Comparison of ENCODE assay signal across 17 cellular contexts in genomic region chr2:221125691-221126090, GRCh38.
DNase-seq lines count a peak whose midpoint lies in the region; ATAC-seq and TF ChIP-seq lines count a peak whose summit lies in the region.
"Had no signal": no experiment of that assay in that cellular context is flagged by ENCODE, and none has a peak within 500 bp of the region (broad histone marks: within the 10 kb centered on the region; RNA-seq: fewer than 3 reads in every experiment).

No MANE protein-coding gene starts in this region.

- no peak overlapping the region for H3K4ac ChIP-seq in IMR-90 (ENCODE audit: low read depth, low read length)

- H3K56ac ChIP-seq in IMR-90 (ENCODE audit: extremely low read depth, insufficient read depth, low read length) = no peak overlapping the region

- POLR2A ChIA-PET in IMR-90 (lab: Charles Lee; ENCODE audit: unreplicated experiment) (no interaction called here), GM10248 (lab: Yijun Ruan, JAX) (no interaction called here)

- dilution Hi-C loops in IMR-90 (cut with HindIII; ENCODE audit: low sequenced_read_pairs, unreplicated experiment) = no loop called here
- dilution Hi-C loops in mammary epithelial cell (cut with HindIII; ENCODE audit: low sequenced_read_pairs) = no loop called here

- H3K4me3 ChIP-seq in IMR-90 (ENCODE audit: insufficient read depth, low read depth, low read length) (no peak overlapping the region), mammary epithelial cell (replicated peaks in 1 of 3; ENCODE audit: insufficient read depth in 1 of 3, low read depth in 2 of 3, low read length in 3 of 3) (peak overlapping the region in 1 of 3 experiments; percentile 0), body of pancreas (no peak overlapping the region)
- H3K4me3 ChIP-seq: SJCRH30 had no signal

- no peak overlapping the region for H2BK15ac ChIP-seq in IMR-90 (ENCODE audit: low read depth, low read length)

- no peak overlapping the region for H4K91ac ChIP-seq in IMR-90 (ENCODE audit: insufficient read depth, low read depth, low read length)

- H3K9ac ChIP-seq in IMR-90 (ENCODE audit: low read depth, low read length) (no peak overlapping the region), mammary epithelial cell (ENCODE audit: insufficient read depth, low read length) (no peak overlapping the region)
- H3K9ac ChIP-seq: KMS-11 had no signal

- no peak for TF ChIP-seq RAD21 in IMR-90 (IDR thresholded peaks at IDR 0.05; ENCODE audit: low read length)

- no peak overlapping the region for H2AK5ac ChIP-seq in IMR-90 (ENCODE audit: low read depth, low read length)

- in situ Hi-C loops in IMR-90 (cut with MboI; ENCODE audit: low sequenced_read_pairs) (no loop called here), mammary epithelial cell (cut with MboI; ENCODE audit: low sequenced_read_pairs in 2 of 2) (no loop called here)

- H3K27ac Mint-ChIP-seq in nephron = peak overlapping the region in 2 of 3 experiments; percentile 55 to 71
- H3K27ac Mint-ChIP-seq: CD4-positive, alpha-beta T cell had no signal

- H3K4me1 ChIP-seq in IMR-90 (ENCODE audit: control insufficient read depth, insufficient read depth, low read length) (no peaks in the 10 kb centered on the region), mammary epithelial cell (ENCODE audit: insufficient read depth, low read length) (peaks cover 21% of the 10 kb centered on the region), body of pancreas (no peaks in the 10 kb centered on the region)
- H3K4me1 ChIP-seq: Caco-2 had no signal

- H3K23ac ChIP-seq in IMR-90 (ENCODE audit: low read depth, low read length) = no peak overlapping the region

- peak; percentile 7 for DNase-seq in NCI-H2171 treated with DMSO at 0.1 percent for 48 hours (lab: John Stamatoyannopoulos, UW)
- no peak for DNase-seq in NCI-H2171 (lab: John Stamatoyannopoulos, UW)
- peak; percentile 27 for DNase-seq in IMR-90
- DNase-seq in mammary epithelial cell = peak; percentile 86
- no peak for DNase-seq in GM10248 (ENCODE audit: extremely low spot score)
- DNase-seq in body of pancreas = no peak
- no peak for DNase-seq in NCI-H1105 (lab: John Stamatoyannopoulos, UW)
- DNase-seq: Caco-2; CD4-positive, alpha-beta T cell; DMS53; NCI-H1417 treated with DMSO at 0.1 percent for 48 hours; NCI-H187 treated with DMSO at 0.1 percent for 48 hours; NCI-H510A; PC-3 had no signal

- no peak overlapping the region for H2BK20ac ChIP-seq in IMR-90 (ENCODE audit: low read depth, low read length)

- peaks cover 17% of the 10 kb centered on the region for H3K4me1 Mint-ChIP-seq in nephron

- CTCF ChIA-PET in IMR-90 (lab: Yijun Ruan, JAX) = no interaction called here
- CTCF ChIA-PET in mammary epithelial cell (lab: Charles Lee; ENCODE audit: low non-redundant PET) = interaction anchor here (0.7 kb wide), 1 partner anchor 1738 kb away, joined by 5 read pairs; the partner anchor contains the start of gene DNPEP
- CTCF ChIA-PET in GM10248 (lab: Yijun Ruan, JAX) = no interaction called here

- H3K36me3 Mint-ChIP-seq in nephron (ENCODE audit: low read depth) = peaks cover 6% of the 10 kb centered on the region

- peaks cover 19% of the 10 kb centered on the region for H3K9me3 Mint-ChIP-seq in nephron

- H3K4me2 ChIP-seq in IMR-90 (ENCODE audit: low read depth, low read length) = no peak overlapping the region
- H3K4me2 ChIP-seq in mammary epithelial cell (ENCODE audit: insufficient read depth, low read depth, low read length) = peak overlapping the region; percentile 96
- H3K4me2 ChIP-seq: KMS-11 had no signal

- intact Hi-C loops in IMR-90 (cut with micrococcal nuclease) = no loop called here
- intact Hi-C loops in mammary epithelial cell (cut with micrococcal nuclease) = loop anchor here (2.0 kb wide), 1 partner anchor 29 kb away; no protein-coding TSS in a partner anchor
- intact Hi-C loops in body of pancreas (cut with DNase I) = no loop called here

- H3K36me3 ChIP-seq in IMR-90 (ENCODE audit: control insufficient read depth, insufficient read depth, low read length) = no peaks in the 10 kb centered on the region
- H3K36me3 ChIP-seq in mammary epithelial cell (ENCODE audit: insufficient read depth, low read length) = no peaks in the 10 kb centered on the region
- no peaks in the 10 kb centered on the region for H3K36me3 ChIP-seq in body of pancreas (replicated peaks in 1 of 2; ENCODE audit: insufficient read depth in 1 of 2, low read depth in 2 of 2)
- H3K36me3 ChIP-seq: SJCRH30 had no signal

- no peak overlapping the region for H2AK9ac ChIP-seq in IMR-90 (replicated peaks; ENCODE audit: low read depth, low read length, poor library complexity)

- ATAC-seq in IMR-90 (ENCODE audit: low read depth) = no peak
- no peak for ATAC-seq in body of pancreas
- ATAC-seq: PC-3 had no signal

- H3K4me3 Mint-ChIP-seq in nephron = no peak overlapping the region
- H3K4me3 Mint-ChIP-seq: CD4-positive, alpha-beta T cell had no signal

- H3K9me3 ChIP-seq in IMR-90 (ENCODE audit: control insufficient read depth, insufficient read depth, low read length) (peaks cover 6% of the 10 kb centered on the region; the same call in 1 of the 2 replicates), mammary epithelial cell (replicated peaks; ENCODE audit: insufficient read depth, low read length) (peaks cover 5% of the 10 kb centered on the region), body of pancreas (no peaks in the 10 kb centered on the region)

- no peak overlapping the region for H2BK120ac ChIP-seq in IMR-90 (ENCODE audit: low read depth, low read length)

- H3K18ac ChIP-seq in IMR-90 (ENCODE audit: low read depth, low read length) = no peak overlapping the region

- TF ChIP-seq CTCF in IMR-90 (conservative IDR thresholded peaks at IDR 0.05; ENCODE audit: low read depth, low read length) = no peak
- TF ChIP-seq CTCF in mammary epithelial cell (conservative IDR thresholded peaks at IDR 0.05 in 1 of 2, IDR thresholded peaks at IDR 0.05 in 1 of 2; ENCODE audit: extremely low read depth in 1 of 2, insufficient read depth in 1 of 2, low read depth in 1 of 2, low read length in 2 of 2) = no peak
- TF ChIP-seq CTCF in nephron (IDR thresholded peaks at IDR 0.05; ENCODE audit: unreplicated experiment in 3 of 3) = no peak
- no peak for TF ChIP-seq CTCF in GM10248 (IDR thresholded peaks at IDR 0.05; ENCODE audit: control extremely low read depth, extremely low read depth, low read depth, missing control alignments)
- TF ChIP-seq CTCF in body of pancreas (IDR thresholded peaks at IDR 0.05) = no peak

- TF ChIP-seq POLR2A in IMR-90 (IDR thresholded peaks at IDR 0.05; ENCODE audit: low read depth, low read length) (no peak), body of pancreas (IDR thresholded peaks at IDR 0.05) (no peak)

- no CpG with 5 or more reads among the region's 3 CpGs for WGBS in IMR-90 (ENCODE audit: extremely low coverage in 2 of 2, insufficient read length in 1 of 2), 2 experiments
- 3% methylated on average over 3 of the region's 3 CpGs for WGBS in mammary epithelial cell (ENCODE audit: low coverage, missing lambda C conversion rate)
- WGBS in body of pancreas, 2 donors = 51% methylated on average over 3 of the region's 3 CpGs

- H3K27me3 ChIP-seq in IMR-90 (ENCODE audit: control insufficient read depth, insufficient read depth, low read length) = no peaks in the 10 kb centered on the region
- H3K27me3 ChIP-seq in mammary epithelial cell (ENCODE audit: insufficient read depth, low read length) = no peaks in the 10 kb centered on the region
- H3K27me3 ChIP-seq in body of pancreas = no peaks in the 10 kb centered on the region
- H3K27me3 ChIP-seq: SJCRH30 had no signal

- no peak overlapping the region for H2AFZ ChIP-seq in IMR-90 (replicated peaks; ENCODE audit: low read length, poor library complexity)
- no peak overlapping the region for H2AFZ ChIP-seq in mammary epithelial cell (ENCODE audit: low read depth, low read length)

- H3K27ac ChIP-seq in IMR-90 (ENCODE audit: insufficient read depth, low read length) (no peak overlapping the region), mammary epithelial cell (ENCODE audit: insufficient read depth, low read depth, low read length) (peak overlapping the region; percentile 69), body of pancreas (no peak overlapping the region)
- H3K27ac ChIP-seq: KMS-11, SJCRH30 had no signal

- H4K5ac ChIP-seq in IMR-90 (ENCODE audit: low read depth, low read length) = no peak overlapping the region

- peaks cover 13% of the 10 kb centered on the region for H3K27me3 Mint-ChIP-seq in nephron (ENCODE audit: low read depth)

- H4K8ac ChIP-seq in IMR-90 (ENCODE audit: low read depth in 2 of 2, low read length in 2 of 2) = no peak overlapping the region

- H3K14ac ChIP-seq in IMR-90 (replicated peaks; ENCODE audit: low read depth, low read length) = no peak overlapping the region

- no peaks in the 10 kb centered on the region for H3K79me2 ChIP-seq in mammary epithelial cell (ENCODE audit: insufficient read depth, low read length)

- no peak overlapping the region for H2BK5ac ChIP-seq in IMR-90 (ENCODE audit: low read depth, low read length, poor library complexity, severe bottlenecking)

- H4K20me1 ChIP-seq in IMR-90 (ENCODE audit: insufficient read depth, low read length) (no peaks in the 10 kb centered on the region), mammary epithelial cell (ENCODE audit: insufficient read depth, low read length) (no peaks in the 10 kb centered on the region)

- H3K9me1 ChIP-seq in IMR-90 (ENCODE audit: insufficient read depth, low read length) = no peaks in the 10 kb centered on the region

- no TSS peak for BruUV-seq in IMR-90 (replicated peaks; lab: Mats Ljungman, UMichigan)
- no TSS peak for BruUV-seq in mammary epithelial cell (replicated peaks; lab: Mats Ljungman, UMichigan)

- no peaks in the 10 kb centered on the region for H3K79me1 ChIP-seq in IMR-90 (ENCODE audit: low read depth in 1 of 2, low read length in 2 of 2)

TF ChIP-seq in IMR-90, 13 proteins besides CTCF, POLR2A, EP300 and RAD21:
- no peak for TF ChIP-seq USF2 (IDR thresholded peaks at IDR 0.05; ENCODE audit: low read depth, low read length)
- no peak for TF ChIP-seq RCOR1 (IDR thresholded peaks at IDR 0.05; ENCODE audit: insufficient replicate concordance, low read length)
- TF ChIP-seq BHLHE40 (IDR thresholded peaks at IDR 0.05; ENCODE audit: low read depth, low read length) = no peak
- TF ChIP-seq MAFK (IDR thresholded peaks at IDR 0.05; ENCODE audit: low read depth, low read length) = no peak
- no peak for TF ChIP-seq RFX5 (IDR thresholded peaks at IDR 0.05; ENCODE audit: low read depth, low read length)
- TF ChIP-seq SMC3 (IDR thresholded peaks at IDR 0.05; ENCODE audit: low read depth, low read length) = no peak
- TF ChIP-seq MXI1 (IDR thresholded peaks at IDR 0.05; ENCODE audit: borderline replicate concordance, low read depth, low read length) = no peak

Comparison
In these comparisons a context has a peak if more than half of its experiments do, and no peak if none do; other contexts are left out.
1. DNase-seq: peak in NCI-H2171 treated with DMSO at 0.1 percent for 48 hours (single experiment), IMR-90 (single experiment) and mammary epithelial cell (single experiment); none in NCI-H2171 (single experiment), GM10248 (single experiment), body of pancreas (0 of 4) and NCI-H1105 (single experiment).